ENCODE assay signal across 8 cellular contexts in the genomic region with DNA sequence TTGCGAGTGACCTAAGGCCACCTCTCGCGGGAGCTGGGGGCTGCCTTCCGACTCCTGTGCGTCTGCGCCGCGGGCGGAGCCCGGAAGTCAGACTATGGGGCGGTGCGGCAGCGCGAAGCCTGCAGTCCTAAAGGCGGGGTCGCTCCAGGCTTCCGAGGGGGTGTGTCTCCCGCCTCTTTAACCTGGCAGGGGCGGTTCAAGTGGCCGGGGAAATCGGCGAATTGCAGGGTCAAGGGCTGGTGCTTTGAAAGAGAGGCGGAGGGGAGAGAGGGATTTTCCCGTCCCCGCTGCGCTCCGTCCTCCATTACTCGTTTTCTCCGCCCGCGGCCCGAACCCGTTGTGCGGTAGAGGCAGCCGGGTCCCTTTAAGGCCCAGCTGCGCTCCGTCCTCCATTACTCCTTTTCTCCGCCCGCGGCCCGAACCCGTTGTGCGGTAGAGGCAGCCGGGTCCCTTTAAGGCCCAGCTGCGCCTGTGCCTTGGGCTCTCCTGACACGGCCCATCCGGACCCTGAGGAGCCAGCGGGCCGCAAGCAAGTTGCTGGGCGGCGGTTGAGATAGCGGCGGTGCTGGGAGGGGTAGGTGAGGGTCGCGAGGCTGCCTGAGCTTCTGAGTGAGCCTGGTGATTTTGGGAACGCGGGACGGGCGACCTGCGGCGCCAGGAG. TPM values are rescaled to one million over a fixed set of nuclear protein-coding genes. Genes with fewer than 3 reads are reported as not detected.
A peak's percentile ranks its signal among the peaks of the same experiment; 100 is the strongest.
DNase-seq lines count a peak whose midpoint lies in the region; ATAC-seq, FAIRE-seq and TF ChIP-seq lines count a peak whose summit lies in the region.
"Not testable (repeated sequence)": the region's sequence is repeated elsewhere in the genome, so short reads cannot be mapped to it uniquely, and the experiment has no call there.

A gene with protein sequence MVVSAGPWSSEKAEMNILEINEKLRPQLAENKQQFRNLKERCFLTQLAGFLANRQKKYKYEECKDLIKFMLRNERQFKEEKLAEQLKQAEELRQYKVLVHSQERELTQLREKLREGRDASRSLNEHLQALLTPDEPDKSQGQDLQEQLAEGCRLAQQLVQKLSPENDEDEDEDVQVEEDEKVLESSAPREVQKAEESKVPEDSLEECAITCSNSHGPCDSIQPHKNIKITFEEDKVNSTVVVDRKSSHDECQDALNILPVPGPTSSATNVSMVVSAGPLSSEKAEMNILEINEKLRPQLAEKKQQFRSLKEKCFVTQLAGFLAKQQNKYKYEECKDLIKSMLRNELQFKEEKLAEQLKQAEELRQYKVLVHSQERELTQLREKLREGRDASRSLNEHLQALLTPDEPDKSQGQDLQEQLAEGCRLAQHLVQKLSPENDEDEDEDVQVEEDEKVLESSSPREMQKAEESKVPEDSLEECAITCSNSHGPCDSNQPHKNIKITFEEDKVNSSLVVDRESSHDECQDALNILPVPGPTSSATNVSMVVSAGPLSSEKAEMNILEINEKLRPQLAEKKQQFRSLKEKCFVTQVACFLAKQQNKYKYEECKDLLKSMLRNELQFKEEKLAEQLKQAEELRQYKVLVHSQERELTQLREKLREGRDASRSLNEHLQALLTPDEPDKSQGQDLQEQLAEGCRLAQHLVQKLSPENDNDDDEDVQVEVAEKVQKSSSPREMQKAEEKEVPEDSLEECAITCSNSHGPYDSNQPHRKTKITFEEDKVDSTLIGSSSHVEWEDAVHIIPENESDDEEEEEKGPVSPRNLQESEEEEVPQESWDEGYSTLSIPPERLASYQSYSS (N-terminal part only) (plus strand): TSS at position 83 of the 661 bp plus-strand sequence. CDS start 21,820 bp downstream, outside the sequence.

- not testable (repeated sequence) for TF ChIP-seq EP300 in HepG2 (IDR thresholded peaks at IDR 0.05; ENCODE audit: low read depth in 2 of 2, low read length in 2 of 2); HepG2 (CRISPR knock-in tag; IDR thresholded peaks at IDR 0.05; ENCODE audit: borderline replicate concordance)

- DNase-seq in C1 segment of cervical spinal cord (lab: John Stamatoyannopoulos, UW) (peak in 11 of 14 donors; percentile 48 to 77 (median 66)), NCI-H748 treated with DMSO at 0.1 percent for 48 hours (lab: John Stamatoyannopoulos, UW) (peak; percentile 65), dedifferentiated amniotic fluid mesenchymal stem cell (ENCODE audit: extremely low spot score) (peak; percentile 58), HepG2 (ENCODE audit: low spot score) (peak; percentile 65)
- peak; percentile 78 for DNase-seq in activated CD4-positive, alpha-beta T cell treated with anti-CD3 and anti-CD28 coated beads, Interleukin-2, amount 10 ng/mL, durations not matched to agents 7 days and 5 days
- peak; percentile 81 for DNase-seq in stimulated activated CD4-positive, alpha-beta T cell treated with anti-CD3 and anti-CD28 coated beads, Interleukin-1b, Interleukin-23, amount 100 ng/mL, for 48 hours

- TF ChIP-seq POLR2A in HepG2 (IDR thresholded peaks at IDR 0.05; ENCODE audit: insufficient read depth in 1 of 2, low read depth in 2 of 2, low read length in 2 of 2): 0 out of 4 replicates have a peak, but pooled peaks have one; percentile 27 to 36

- WGBS in HepG2 (ENCODE audit: low lambda C conversion rate): 0% methylated on average over 4 of the region's 61 CpGs

- intact Hi-C loops in HepG2 (cut with micrococcal nuclease; ENCODE audit: unreplicated experiment): not testable (repeated sequence)

- peak within 1 kb of the TSS; percentile 63 for H3K9ac ChIP-seq in HepG2 (ENCODE audit: insufficient read depth, low read depth, low read length)

- POLR2A ChIA-PET in activated CD4-positive, alpha-beta T cell treated with anti-CD3 and anti-CD28 coated beads, Interleukin-2, amount 10 ng/mL, durations not matched to agents 7 days and 5 days (lab: Charles Lee); HepG2 (lab: Yijun Ruan, JAX): not testable (repeated sequence)

- H3K4me3 Mint-ChIP-seq in activated CD4-positive, alpha-beta T cell treated with anti-CD3 and anti-CD28 coated beads, Interleukin-2, amount 10 ng/mL, durations not matched to agents 7 days and 5 days: peak within 1 kb of the TSS; percentile 95

- H3K27ac Mint-ChIP-seq in activated CD4-positive, alpha-beta T cell treated with anti-CD3 and anti-CD28 coated beads, Interleukin-2, amount 10 ng/mL, durations not matched to agents 7 days and 5 days: peak within 1 kb of the TSS; percentile 98

- H3K4me2 ChIP-seq in HepG2 (ENCODE audit: low read depth, low read length): peak within 1 kb of the TSS; percentile 60

- not testable (repeated sequence) for FAIRE-seq in HepG2 (lab: Jason Lieb, UNC)

- H3K36me3 ChIP-seq in HepG2 (replicated peaks in 1 of 2; ENCODE audit: control insufficient read depth in 1 of 2, insufficient read depth in 2 of 2, low read length in 2 of 2): not testable (repeated sequence)

- in situ Hi-C loops in HepG2 (cut with HindIII; ENCODE audit: extremely low pct_ligation_motif_present, low pct_unique_long_range_greater_than_20kb): not testable (repeated sequence)

- peak within 1 kb of the TSS; percentile 60 to 78 (median 77); a peak in 5 of 6 replicates for H3K4me3 ChIP-seq in HepG2 (replicated peaks in 1 of 3; ENCODE audit: insufficient read depth in 1 of 3, low read depth in 2 of 3, low read length in 3 of 3)

- H3K27ac ChIP-seq in HepG2 (ENCODE audit: extremely low read length, insufficient read depth, low read length): peak within 1 kb of the TSS; percentile 51

- CTCF ChIA-PET in activated CD4-positive, alpha-beta T cell treated with anti-CD3 and anti-CD28 coated beads, Interleukin-2, amount 10 ng/mL, durations not matched to agents 7 days and 5 days (lab: Charles Lee); HepG2 (lab: Yijun Ruan, JAX; ENCODE audit: low intra/inter-chr PET ratio, low total read pairs): not testable (repeated sequence)

- not testable (repeated sequence) for H3K27me3 ChIP-seq in HepG2 (ENCODE audit: control insufficient read depth in 1 of 2, insufficient read depth in 2 of 2, low read length in 2 of 2)

- H3K27me3 Mint-ChIP-seq in activated CD4-positive, alpha-beta T cell treated with anti-CD3 and anti-CD28 coated beads, Interleukin-2, amount 10 ng/mL, durations not matched to agents 7 days and 5 days: not testable (repeated sequence)

- not testable (repeated sequence) for H3K4me1 ChIP-seq in HepG2 (ENCODE audit: insufficient read depth, low read length)

- not testable (repeated sequence) for TF ChIP-seq RAD21 in HepG2 (CRISPR knock-in tag; IDR thresholded peaks at IDR 0.05)

- not testable (repeated sequence) for H4K20me1 ChIP-seq in HepG2 (ENCODE audit: insufficient read depth, low read length)

- BruUV-seq in HepG2 (replicated peaks; lab: Mats Ljungman, UMichigan): TSS peak; percentile 69

- H3K9me3 ChIP-seq in HepG2 (ENCODE audit: low read length): not testable (repeated sequence)

- not testable (repeated sequence) for H3K79me2 ChIP-seq in HepG2 (ENCODE audit: insufficient read depth, low read length)

- ATAC-seq in GM19397 (IDR thresholded peaks at IDR 0.05; ENCODE audit: unreplicated experiment) (peak; percentile 77), HG03520 (IDR thresholded peaks at IDR 0.05; ENCODE audit: unreplicated experiment) (peak; percentile 70), HepG2 (peak; percentile 98)

- H2AFZ ChIP-seq in HepG2 (ENCODE audit: low read length): not testable (repeated sequence)

- H3K4me1 Mint-ChIP-seq in activated CD4-positive, alpha-beta T cell treated with anti-CD3 and anti-CD28 coated beads, Interleukin-2, amount 10 ng/mL, durations not matched to agents 7 days and 5 days: peaks cover 21% of the 10 kb centered on the region

- H3K36me3 Mint-ChIP-seq in activated CD4-positive, alpha-beta T cell treated with anti-CD3 and anti-CD28 coated beads, Interleukin-2, amount 10 ng/mL, durations not matched to agents 7 days and 5 days (ENCODE audit: low read depth): not testable (repeated sequence)

- TF ChIP-seq CTCF in HepG2 (CRISPR knock-in tag; IDR thresholded peaks at IDR 0.05): not testable (repeated sequence)

- not testable (repeated sequence) for H3K9me3 Mint-ChIP-seq in activated CD4-positive, alpha-beta T cell treated with anti-CD3 and anti-CD28 coated beads, Interleukin-2, amount 10 ng/mL, durations not matched to agents 7 days and 5 days

TF ChIP-seq in HepG2, 621 proteins besides CTCF, POLR2A, EP300 and RAD21 (continues in another document):
- peak; percentile 42; the same call in 1 of the 2 replicates for TF ChIP-seq SPEN (CRISPR knock-in tag; IDR thresholded peaks at IDR 0.05; ENCODE audit: low read depth)

RNA-seq across cellular contexts. Expression of the gene that starts here (rescaled TPM):
- total RNA-seq in activated CD4-positive, alpha-beta T cell treated with anti-CD3 and anti-CD28 coated beads, Interleukin-2, amount 10 ng/mL, durations not matched to agents 7 days and 5 days: 10 to 100 TPM; 18.0 to 19.0 TPM
- total RNA-seq in HepG2 (2016; rRNA removed; fragmentation: Illumina TruSeq; extraction: Trizol): 3.5 and 6.4 TPM in 2 replicates
- total RNA-seq in HepG2 (2016; cell fraction: cytosol; rRNA removed; fragmentation: Illumina TruSeq; extraction: Trizol; ENCODE audit: low read depth): 1.3 and 1.8 TPM in 2 replicates
- total RNA-seq in HepG2 (2016; cell fraction: insoluble cytoplasmic fraction; rRNA removed; fragmentation: Illumina TruSeq; extraction: Trizol): 3.8 and 6.3 TPM in 2 replicates
- total RNA-seq in HepG2 (2016; cell fraction: membrane; rRNA removed; fragmentation: Illumina TruSeq; extraction: Trizol): 1.9 and 2.2 TPM in 2 replicates
- total RNA-seq in HepG2 (2016; cell fraction: nucleus; rRNA removed; fragmentation: Illumina TruSeq; extraction: Trizol): 10.2 and 12.9 TPM in 2 replicates
- 4.6 and 5.1 TPM in 2 replicates for polyA plus RNA-seq in HepG2 (2011; rRNA removed)
- polyA plus RNA-seq in HepG2 (2011; cell fraction: cytosol; rRNA removed): 1.4 and 2.1 TPM in 2 replicates
- polyA plus RNA-seq in HepG2 (2011; cell fraction: nucleus; rRNA removed): 12.2 and 14.3 TPM in 2 replicates
- 4.4 and 5.1 TPM in 2 replicates for polyA plus RNA-seq in HepG2 (2012)
- polyA plus RNA-seq in HepG2 (2016; cell fraction: cytosol; fragmentation: Illumina TruSeq; extraction: Trizol; ENCODE audit: low read depth): 0.43 and 0.52 TPM in 2 replicates
- 2.7 and 2.8 TPM in 2 replicates for polyA plus RNA-seq in HepG2 (2016; cell fraction: insoluble cytoplasmic fraction; fragmentation: Illumina TruSeq; extraction: Trizol; ENCODE audit: low read depth)
- 0.80 TPM in 2 replicates for polyA plus RNA-seq in HepG2 (2016; cell fraction: membrane; fragmentation: Illumina TruSeq; extraction: Trizol; ENCODE audit: low read depth)
- 19.4 and 20.5 TPM in 2 replicates for polyA plus RNA-seq in HepG2 (2016; cell fraction: nucleus; fragmentation: Illumina TruSeq; extraction: Trizol; ENCODE audit: insufficient read depth, low read depth)
- polyA minus RNA-seq in HepG2 (2011; rRNA and poly(A)+ RNA removed; ENCODE audit: low replicate concordance): 2.7 and 4.4 TPM in 2 replicates
- 1.7 and 2.6 TPM in 2 replicates for polyA minus RNA-seq in HepG2 (2011; cell fraction: cytosol; rRNA and poly(A)+ RNA removed)
- polyA minus RNA-seq in HepG2 (2011; cell fraction: nucleus; rRNA and poly(A)+ RNA removed): 10.9 and 16.0 TPM in 2 replicates

Comparison
In these comparisons a context has a peak if more than half of its experiments do, and no peak if none do; other contexts are left out.
1. Peak in every context shown above with its lines: DNase-seq, ATAC-seq, H3K4me3 ChIP-seq and H3K27ac ChIP-seq.